In the genomic region with DNA sequence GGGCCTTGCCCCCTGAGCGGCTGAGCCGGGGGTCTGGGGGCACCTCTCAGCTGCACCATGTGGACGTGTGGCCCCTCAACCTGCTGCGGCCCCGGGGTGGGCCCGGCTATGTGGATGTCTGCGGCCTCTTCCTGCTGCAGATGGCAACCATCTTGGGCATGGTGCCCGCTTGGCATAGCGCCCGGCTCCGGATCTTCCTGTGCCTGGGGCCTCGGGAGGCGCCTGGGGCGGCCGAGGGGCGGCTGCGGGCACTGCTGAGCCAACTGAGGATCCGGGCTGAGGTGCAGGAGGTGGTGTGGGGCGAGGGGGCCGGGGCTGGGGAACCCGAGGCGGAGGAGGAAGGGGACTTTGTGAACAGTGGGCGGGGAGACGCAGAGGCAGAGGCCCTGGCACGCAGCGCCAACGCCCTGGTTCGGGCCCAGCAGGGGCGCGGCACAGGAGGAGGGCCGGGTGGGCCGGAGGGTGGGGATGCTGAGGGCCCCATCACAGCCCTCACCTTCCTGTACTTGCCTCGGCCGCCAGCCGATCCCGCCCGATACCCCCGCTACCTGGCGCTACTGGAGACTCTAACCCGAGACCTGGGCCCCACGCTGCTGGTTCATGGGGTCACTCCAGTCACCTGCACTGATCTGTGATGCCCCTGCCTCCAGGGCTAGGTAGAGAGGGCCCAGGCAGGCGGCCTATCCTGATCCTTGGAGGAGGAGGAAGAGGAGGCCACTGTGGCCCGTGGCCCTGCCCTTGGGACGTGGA, we compare ENCODE assay signal across 8 cellular contexts. TPM values are rescaled to one million over a fixed set of nuclear protein-coding genes. Genes with fewer than 3 reads are reported as not detected.
A peak's percentile ranks its signal among the peaks of the same experiment; 100 is the strongest.
DNase-seq lines count a peak whose midpoint lies in the region; ATAC-seq and TF ChIP-seq lines count a peak whose summit lies in the region.

No MANE protein-coding gene starts in this region.

- intact Hi-C loops in prostate gland (cut with DNase I): no loop called here

- WGBS in prostate gland: 25% methylated on average over 40 of the region's 44 CpGs

- 0 out of 2 replicates have a peak overlapping the region, but pooled peaks have one; percentile 53 for H3K27ac ChIP-seq in ACC112 (ENCODE audit: low read depth, low read length)
- peak overlapping the region; percentile 90 for H3K27ac ChIP-seq in HL-60 (replicated peaks)
- H3K27ac ChIP-seq in prostate gland: peak overlapping the region; percentile 86 to 98

- H3K4me1 ChIP-seq in ACC112 (ENCODE audit: control insufficient read depth, insufficient read depth, low read length, unreplicated experiment): peaks cover 14% of the 10 kb centered on the region
- peaks cover 20% of the 10 kb centered on the region for H3K4me1 ChIP-seq in prostate gland (replicated peaks)

- DNase-seq in HL-60 (ENCODE audit: low read depth in 1 of 2, low spot score in 1 of 2): peak in 1 of 2 experiments; percentile 70
- DNase-seq in activated CD8-positive, alpha-beta memory T cell treated with anti-CD3 and anti-CD28 coated beads for 24 hours: peak; percentile 80
- peak; percentile 84 for DNase-seq in globus pallidus (ENCODE audit: low spot score)
- peak; percentile 87 for DNase-seq in prostate gland (ENCODE audit: low spot score)
- DNase-seq in T1000 (lab: John Stamatoyannopoulos, UW): no peak

- ATAC-seq in HG02759 (IDR thresholded peaks at IDR 0.05; ENCODE audit: unreplicated experiment) (no peak), HG02884 (IDR thresholded peaks at IDR 0.05; ENCODE audit: unreplicated experiment) (no peak)

- TF ChIP-seq POLR2A in prostate gland (IDR thresholded peaks at IDR 0.05): no peak

- H2AFZ ChIP-seq in ACC112 (ENCODE audit: low read length, unreplicated experiment): no peak overlapping the region

- H3K27me3 ChIP-seq in ACC112 (ENCODE audit: insufficient read depth, low read length) (no peaks in the 10 kb centered on the region), HL-60 (ENCODE audit: insufficient read depth, poor library complexity, severe bottlenecking) (no peaks in the 10 kb centered on the region), prostate gland (replicated peaks; ENCODE audit: insufficient read depth) (no peaks in the 10 kb centered on the region)

- no peaks in the 10 kb centered on the region for H3K9me3 ChIP-seq in prostate gland

- peaks cover 21% of the 10 kb centered on the region for H3K79me2 ChIP-seq in ACC112 (ENCODE audit: control insufficient read depth, insufficient read depth, low read length, unreplicated experiment)

- peak overlapping the region; percentile 88; the same call in 1 of the 2 replicates for H3K4me3 ChIP-seq in ACC112 (ENCODE audit: low read depth, low read length)
- no peak overlapping the region; the same call in 1 of the 2 replicates for H3K4me3 ChIP-seq in HL-60 (replicated peaks; ENCODE audit: insufficient read depth, low read length)
- H3K4me3 ChIP-seq in prostate gland: peak overlapping the region; percentile 19 to 41

- TF ChIP-seq CTCF in HL-60 (IDR thresholded peaks at IDR 0.05; ENCODE audit: insufficient read depth, low read length) (no peak), prostate gland (IDR thresholded peaks at IDR 0.05) (no peak)

- H3K36me3 ChIP-seq in ACC112 (ENCODE audit: insufficient read depth, low read length): no peaks in the 10 kb centered on the region
- H3K36me3 ChIP-seq in prostate gland: peaks cover 0 to under 1% of the 10 kb centered on the region in 2 donors

RNA-seq across cellular contexts. Expression of gene TRIP6, which starts 1.0 kb away (rescaled TPM):
- total RNA-seq in prostate gland: 100 to 1,000 TPM in 1 of 2 donors, 10 to 100 TPM in 1; 65.9 to 113 TPM

RNA-seq across cellular contexts. Expression of gene SRRT, which starts 8.8 kb away (rescaled TPM):
- total RNA-seq in prostate gland: 100 to 1,000 TPM; 105 to 182 TPM

RNA-seq across cellular contexts. Expression of gene SLC12A9, which starts 13.6 kb away (rescaled TPM):
- total RNA-seq in prostate gland: 10 to 100 TPM; 22.0 to 29.4 TPM

RNA-seq across cellular contexts. Expression of gene UFSP1, which starts 23.4 kb away (rescaled TPM):
- total RNA-seq in prostate gland: 1 to 10 TPM; 6.4 to 8.4 TPM

RNA-seq across cellular contexts. Expression of gene ACHE, which starts 29.5 kb away (rescaled TPM):
- 10 to 100 TPM in 1 of 2 donors, 1 to 10 TPM in 1; 6.6 to 17.5 TPM for total RNA-seq in prostate gland
